ENCODE assay signal across 20 cellular contexts in the genomic region with DNA sequence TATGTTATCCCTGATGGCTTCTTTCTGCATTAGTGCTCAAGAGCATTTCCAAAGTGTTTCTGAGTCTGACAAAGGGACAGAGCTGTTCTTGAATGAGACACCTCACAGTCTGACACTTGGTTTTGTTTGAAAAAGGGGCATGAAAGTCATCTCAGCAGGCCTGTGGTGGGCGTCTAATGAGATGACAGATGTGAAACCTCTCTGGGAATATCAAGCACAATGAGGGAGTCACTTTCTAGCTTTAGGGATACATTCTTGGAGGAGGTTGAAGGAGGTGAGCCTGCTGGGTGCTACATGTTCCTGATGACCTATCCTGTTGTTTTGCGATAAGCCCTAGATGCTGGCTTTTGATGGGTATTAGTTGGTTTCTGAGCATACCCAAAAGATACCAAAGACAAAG.
"Had no signal": no experiment of that assay in that cellular context is flagged by ENCODE, and none has a peak within 500 bp of the region (broad histone marks: within the 10 kb centered on the region; RNA-seq: fewer than 3 reads in every experiment).

No MANE protein-coding gene starts in this region.

- H3K4me1 Mint-ChIP-seq: naive thymus-derived CD4-positive, alpha-beta T cell had no signal

- DNase-seq: dermis blood vessel endothelial cell; dorsolateral prefrontal cortex; effector CD8-positive, alpha-beta T cell; effector memory CD8-positive, alpha-beta T cell; esophagus squamous epithelium; foreskin fibroblast; foreskin melanocyte; gastrocnemius medialis; glutamatergic neuron; head of caudate nucleus; heart right ventricle; hippocampal formation; left cardiac atrium; left lung; left ventricle myocardium superior; lower lobe of right lung; mesenchymal stem cell; midbrain; naive thymus-derived CD4-positive, alpha-beta T cell had no signal

- H3K27ac ChIP-seq: coronary artery, dorsolateral prefrontal cortex, esophagus squamous epithelium, gastrocnemius medialis, heart right ventricle, left lung, lower lobe of right lung had no signal

- H3K36me3 ChIP-seq: esophagus squamous epithelium, gastrocnemius medialis, heart right ventricle, left lung, lower lobe of right lung had no signal

- H3K36me3 Mint-ChIP-seq: naive thymus-derived CD4-positive, alpha-beta T cell had no signal

- H3K4me3 Mint-ChIP-seq: effector memory CD8-positive, alpha-beta T cell; naive thymus-derived CD4-positive, alpha-beta T cell had no signal

- H3K4me1 ChIP-seq: left lung had no signal

- H3K27me3 ChIP-seq: dorsolateral prefrontal cortex, esophagus squamous epithelium, gastrocnemius medialis, heart right ventricle, left lung had no signal

- H3K9me3 Mint-ChIP-seq: effector memory CD8-positive, alpha-beta T cell had no signal

- ATAC-seq: effector memory CD8-positive, alpha-beta T cell; gastrocnemius medialis; heart right ventricle; left cardiac atrium; left lung; left ventricle myocardium superior; lower lobe of right lung; naive thymus-derived CD4-positive, alpha-beta T cell had no signal

- H3K27ac Mint-ChIP-seq: effector memory CD8-positive, alpha-beta T cell; naive thymus-derived CD4-positive, alpha-beta T cell had no signal

- H3K4me3 ChIP-seq: coronary artery, dorsolateral prefrontal cortex, esophagus squamous epithelium, gastrocnemius medialis, heart right ventricle, left lung, lower lobe of right lung had no signal

- H3K9me3 ChIP-seq: esophagus squamous epithelium, gastrocnemius medialis, heart right ventricle, left lung, lower lobe of right lung had no signal
